Comparison of ENCODE assay signal across 2 cellular contexts in the genomic region with DNA sequence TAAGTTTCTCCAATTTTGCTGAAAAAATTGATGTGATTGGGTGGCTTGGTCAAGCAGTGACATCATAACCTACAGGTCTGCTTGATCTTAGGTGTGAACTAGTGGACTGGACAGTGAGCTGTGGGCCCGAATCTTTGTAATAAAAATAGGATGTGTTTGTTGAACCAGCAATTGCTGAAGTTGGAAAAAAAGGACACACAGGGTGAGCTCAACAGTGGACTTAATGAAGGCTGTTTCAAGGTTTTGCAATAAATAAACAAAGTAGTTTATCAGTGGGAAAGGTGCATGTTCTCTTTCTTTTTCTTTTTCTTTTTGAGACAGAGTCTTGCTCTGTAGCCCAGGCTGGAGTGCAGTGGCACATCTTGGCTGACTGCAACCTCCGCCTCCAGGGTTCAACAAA.
A peak's percentile ranks its signal among the peaks of the same experiment; 100 is the strongest.
TF ChIP-seq lines count a peak whose summit lies in the region.

No MANE protein-coding gene starts in this region.

TF ChIP-seq in liver, 16 proteins besides CTCF, POLR2A, EP300 and RAD21:
- TF ChIP-seq HNF4A (conservative IDR thresholded peaks at IDR 0.05) (peak; percentile 61 to 90), NR2F2 (IDR thresholded peaks at IDR 0.05) (no peak), GABPA (IDR thresholded peaks at IDR 0.05 in 1 of 2, conservative IDR thresholded peaks at IDR 0.05 in 1 of 2) (no peak), YY1 (IDR thresholded peaks at IDR 0.05) (peak; percentile 67), RXRA (IDR thresholded peaks at IDR 0.05) (peak; percentile 62 to 91), EGR1 (IDR thresholded peaks at IDR 0.05; ENCODE audit: low read depth in 2 of 2) (no peak), SP1 (IDR thresholded peaks at IDR 0.05) (peak; percentile 39), HNF4G (IDR thresholded peaks at IDR 0.05) (no peak), FOXA1 (IDR thresholded peaks at IDR 0.05) (peak; percentile 71), JUND (IDR thresholded peaks at IDR 0.05) (peak in 1 of 2 donors; percentile 88), TAF1 (conservative IDR thresholded peaks at IDR 0.05) (no peak), FOXA2 (IDR thresholded peaks at IDR 0.05) (peak; percentile 70)
- TF ChIP-seq, protein P1, sequence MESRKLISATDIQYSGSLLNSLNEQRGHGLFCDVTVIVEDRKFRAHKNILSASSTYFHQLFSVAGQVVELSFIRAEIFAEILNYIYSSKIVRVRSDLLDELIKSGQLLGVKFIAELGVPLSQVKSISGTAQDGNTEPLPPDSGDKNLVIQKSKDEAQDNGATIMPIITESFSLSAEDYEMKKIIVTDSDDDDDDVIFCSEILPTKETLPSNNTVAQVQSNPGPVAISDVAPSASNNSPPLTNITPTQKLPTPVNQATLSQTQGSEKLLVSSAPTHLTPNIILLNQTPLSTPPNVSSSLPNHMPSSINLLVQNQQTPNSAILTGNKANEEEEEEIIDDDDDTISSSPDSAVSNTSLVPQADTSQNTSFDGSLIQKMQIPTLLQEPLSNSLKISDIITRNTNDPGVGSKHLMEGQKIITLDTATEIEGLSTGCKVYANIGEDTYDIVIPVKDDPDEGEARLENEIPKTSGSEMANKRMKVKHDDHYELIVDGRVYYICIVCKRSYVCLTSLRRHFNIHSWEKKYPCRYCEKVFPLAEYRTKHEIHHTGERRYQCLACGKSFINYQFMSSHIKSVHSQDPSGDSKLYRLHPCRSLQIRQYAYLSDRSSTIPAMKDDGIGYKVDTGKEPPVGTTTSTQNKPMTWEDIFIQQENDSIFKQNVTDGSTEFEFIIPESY (IDR thresholded peaks at IDR 0.05) = peak; percentile 52
- TF ChIP-seq, protein P2, sequence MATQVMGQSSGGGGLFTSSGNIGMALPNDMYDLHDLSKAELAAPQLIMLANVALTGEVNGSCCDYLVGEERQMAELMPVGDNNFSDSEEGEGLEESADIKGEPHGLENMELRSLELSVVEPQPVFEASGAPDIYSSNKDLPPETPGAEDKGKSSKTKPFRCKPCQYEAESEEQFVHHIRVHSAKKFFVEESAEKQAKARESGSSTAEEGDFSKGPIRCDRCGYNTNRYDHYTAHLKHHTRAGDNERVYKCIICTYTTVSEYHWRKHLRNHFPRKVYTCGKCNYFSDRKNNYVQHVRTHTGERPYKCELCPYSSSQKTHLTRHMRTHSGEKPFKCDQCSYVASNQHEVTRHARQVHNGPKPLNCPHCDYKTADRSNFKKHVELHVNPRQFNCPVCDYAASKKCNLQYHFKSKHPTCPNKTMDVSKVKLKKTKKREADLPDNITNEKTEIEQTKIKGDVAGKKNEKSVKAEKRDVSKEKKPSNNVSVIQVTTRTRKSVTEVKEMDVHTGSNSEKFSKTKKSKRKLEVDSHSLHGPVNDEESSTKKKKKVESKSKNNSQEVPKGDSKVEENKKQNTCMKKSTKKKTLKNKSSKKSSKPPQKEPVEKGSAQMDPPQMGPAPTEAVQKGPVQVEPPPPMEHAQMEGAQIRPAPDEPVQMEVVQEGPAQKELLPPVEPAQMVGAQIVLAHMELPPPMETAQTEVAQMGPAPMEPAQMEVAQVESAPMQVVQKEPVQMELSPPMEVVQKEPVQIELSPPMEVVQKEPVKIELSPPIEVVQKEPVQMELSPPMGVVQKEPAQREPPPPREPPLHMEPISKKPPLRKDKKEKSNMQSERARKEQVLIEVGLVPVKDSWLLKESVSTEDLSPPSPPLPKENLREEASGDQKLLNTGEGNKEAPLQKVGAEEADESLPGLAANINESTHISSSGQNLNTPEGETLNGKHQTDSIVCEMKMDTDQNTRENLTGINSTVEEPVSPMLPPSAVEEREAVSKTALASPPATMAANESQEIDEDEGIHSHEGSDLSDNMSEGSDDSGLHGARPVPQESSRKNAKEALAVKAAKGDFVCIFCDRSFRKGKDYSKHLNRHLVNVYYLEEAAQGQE (IDR thresholded peaks at IDR 0.05) = peak; percentile 46
- TF ChIP-seq, protein P3, sequence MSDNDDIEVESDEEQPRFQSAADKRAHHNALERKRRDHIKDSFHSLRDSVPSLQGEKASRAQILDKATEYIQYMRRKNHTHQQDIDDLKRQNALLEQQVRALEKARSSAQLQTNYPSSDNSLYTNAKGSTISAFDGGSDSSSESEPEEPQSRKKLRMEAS (IDR thresholded peaks at IDR 0.05) = peak; percentile 61
- TF ChIP-seq, protein P4, sequence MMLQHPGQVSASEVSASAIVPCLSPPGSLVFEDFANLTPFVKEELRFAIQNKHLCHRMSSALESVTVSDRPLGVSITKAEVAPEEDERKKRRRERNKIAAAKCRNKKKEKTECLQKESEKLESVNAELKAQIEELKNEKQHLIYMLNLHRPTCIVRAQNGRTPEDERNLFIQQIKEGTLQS (IDR thresholded peaks at IDR 0.05) = no peak

TF ChIP-seq in HepG2, 621 proteins besides CTCF, POLR2A, EP300 and RAD21:
- TF ChIP-seq ZNF382 (CRISPR knock-in tag; IDR thresholded peaks at IDR 0.05; ENCODE audit: borderline replicate concordance) (no peak), CHCHD3 (CRISPR knock-in tag; IDR thresholded peaks at IDR 0.05) (no peak), ZNF569 (CRISPR knock-in tag; IDR thresholded peaks at IDR 0.05; ENCODE audit: borderline replicate concordance) (no peak), MLLT10 (CRISPR knock-in tag; IDR thresholded peaks at IDR 0.05) (no peak), ZNF746 (CRISPR knock-in tag; IDR thresholded peaks at IDR 0.05) (no peak), PPARG (CRISPR knock-in tag; conservative IDR thresholded peaks at IDR 0.05) (no peak), PITX1 (CRISPR knock-in tag; IDR thresholded peaks at IDR 0.05) (no peak), IKZF1 (IDR thresholded peaks at IDR 0.05) (no peak), ZNF570 (CRISPR knock-in tag; IDR thresholded peaks at IDR 0.05; ENCODE audit: borderline replicate concordance) (no peak), TBX3 (IDR thresholded peaks at IDR 0.05; ENCODE audit: borderline replicate concordance) (no peak), SNAPC2 (CRISPR knock-in tag; IDR thresholded peaks at IDR 0.05) (no peak), KMT2A (CRISPR knock-in tag; IDR thresholded peaks at IDR 0.05) (no peak), ZSCAN22 (CRISPR knock-in tag; IDR thresholded peaks at IDR 0.05) (no peak)
- TF ChIP-seq, protein P5, sequence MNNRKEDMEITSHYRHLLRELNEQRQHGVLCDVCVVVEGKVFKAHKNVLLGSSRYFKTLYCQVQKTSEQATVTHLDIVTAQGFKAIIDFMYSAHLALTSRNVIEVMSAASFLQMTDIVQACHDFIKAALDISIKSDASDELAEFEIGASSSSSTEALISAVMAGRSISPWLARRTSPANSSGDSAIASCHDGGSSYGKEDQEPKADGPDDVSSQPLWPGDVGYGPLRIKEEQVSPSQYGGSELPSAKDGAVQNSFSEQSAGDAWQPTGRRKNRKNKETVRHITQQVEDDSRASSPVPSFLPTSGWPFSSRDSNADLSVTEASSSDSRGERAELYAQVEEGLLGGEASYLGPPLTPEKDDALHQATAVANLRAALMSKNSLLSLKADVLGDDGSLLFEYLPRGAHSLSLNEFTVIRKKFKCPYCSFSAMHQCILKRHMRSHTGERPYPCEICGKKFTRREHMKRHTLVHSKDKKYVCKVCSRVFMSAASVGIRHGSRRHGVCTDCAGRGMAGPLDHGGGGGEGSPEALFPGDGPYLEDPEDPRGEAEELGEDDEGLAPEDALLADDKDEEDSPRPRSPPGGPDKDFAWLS (CRISPR knock-in tag; IDR thresholded peaks at IDR 0.05; ENCODE audit: borderline replicate concordance) = no peak
- TF ChIP-seq, protein P6, sequence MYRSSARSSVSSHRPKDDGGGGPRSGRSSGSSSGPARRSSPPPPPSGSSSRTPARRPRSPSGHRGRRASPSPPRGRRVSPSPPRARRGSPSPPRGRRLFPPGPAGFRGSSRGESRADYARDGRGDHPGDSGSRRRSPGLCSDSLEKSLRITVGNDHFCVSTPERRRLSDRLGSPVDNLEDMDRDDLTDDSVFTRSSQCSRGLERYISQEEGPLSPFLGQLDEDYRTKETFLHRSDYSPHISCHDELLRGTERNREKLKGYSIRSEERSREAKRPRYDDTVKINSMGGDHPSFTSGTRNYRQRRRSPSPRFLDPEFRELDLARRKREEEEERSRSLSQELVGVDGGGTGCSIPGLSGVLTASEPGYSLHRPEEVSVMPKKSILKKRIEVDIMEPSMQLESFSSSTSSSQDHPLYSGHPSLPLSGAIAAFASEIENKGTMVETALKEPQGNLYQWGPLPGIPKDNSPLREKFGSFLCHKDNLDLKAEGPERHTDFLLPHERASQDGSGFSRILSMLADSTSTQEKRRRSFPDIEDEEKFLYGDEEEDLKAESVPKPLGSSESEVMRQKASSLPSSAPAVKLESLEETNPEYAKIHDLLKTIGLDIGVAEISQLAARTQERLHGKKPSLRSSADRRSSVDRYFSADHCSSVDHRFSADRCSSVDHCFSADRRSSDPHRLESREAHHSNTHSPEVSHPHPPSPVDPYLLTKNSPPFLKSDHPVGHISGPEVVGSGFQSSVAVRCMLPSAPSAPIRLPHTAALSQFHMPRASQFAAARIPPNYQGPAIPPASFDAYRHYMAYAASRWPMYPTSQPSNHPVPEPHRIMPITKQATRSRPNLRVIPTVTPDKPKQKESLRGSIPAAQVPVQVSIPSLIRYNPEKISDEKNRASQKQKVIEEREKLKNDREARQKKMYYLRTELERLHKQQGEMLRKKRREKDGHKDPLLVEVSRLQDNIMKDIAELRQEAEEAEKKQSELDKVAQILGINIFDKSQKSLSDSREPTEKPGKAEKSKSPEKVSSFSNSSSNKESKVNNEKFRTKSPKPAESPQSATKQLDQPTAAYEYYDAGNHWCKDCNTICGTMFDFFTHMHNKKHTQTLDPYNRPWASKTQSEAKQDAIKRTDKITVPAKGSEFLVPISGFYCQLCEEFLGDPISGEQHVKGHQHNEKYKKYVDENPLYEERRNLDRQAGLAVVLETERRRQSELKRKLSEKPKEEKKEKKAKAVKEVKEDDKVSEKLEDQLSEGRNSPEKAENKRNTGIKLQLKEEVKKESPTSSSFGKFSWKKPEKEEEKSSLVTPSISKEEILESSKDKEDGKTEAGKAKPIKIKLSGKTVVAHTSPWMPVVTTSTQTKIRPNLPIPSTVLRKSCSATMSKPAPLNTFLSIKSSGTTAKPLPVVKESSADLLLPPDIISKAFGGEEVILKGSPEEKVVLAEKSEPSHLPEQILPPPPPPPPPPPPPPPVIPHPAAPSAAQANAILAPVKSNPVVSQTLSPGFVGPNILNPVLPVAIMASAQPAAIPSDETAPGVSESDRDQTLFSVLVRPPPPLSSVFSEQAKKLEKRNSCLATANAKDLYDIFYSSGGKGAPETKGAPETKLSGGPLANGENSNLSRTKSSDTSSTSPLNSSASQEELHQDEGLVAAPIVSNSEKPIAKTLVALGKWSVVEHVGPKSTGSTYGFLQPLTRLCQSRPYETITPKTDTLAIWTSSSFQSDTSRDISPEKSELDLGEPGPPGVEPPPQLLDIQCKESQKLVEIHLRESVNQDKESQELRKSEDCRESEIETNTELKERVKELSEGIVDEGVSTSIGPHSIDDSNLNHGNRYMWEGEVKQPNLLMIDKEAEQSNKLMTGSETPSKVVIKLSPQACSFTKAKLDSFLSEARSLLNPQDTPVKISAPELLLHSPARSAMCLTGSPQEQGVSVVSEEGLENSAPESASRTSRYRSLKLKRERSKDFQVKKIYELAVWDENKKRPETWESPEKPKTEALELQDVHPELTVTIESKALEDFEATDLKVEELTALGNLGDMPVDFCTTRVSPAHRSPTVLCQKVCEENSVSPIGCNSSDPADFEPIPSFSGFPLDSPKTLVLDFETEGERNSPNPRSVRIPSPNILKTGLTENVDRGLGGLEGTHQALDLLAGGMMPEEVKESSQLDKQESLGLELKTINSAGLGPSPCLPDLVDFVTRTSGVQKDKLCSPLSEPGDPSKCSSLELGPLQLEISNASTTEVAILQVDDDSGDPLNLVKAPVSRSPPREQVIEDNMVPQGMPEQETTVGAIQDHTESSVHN (CRISPR knock-in tag; IDR thresholded peaks at IDR 0.05) = no peak
- TF ChIP-seq, protein P7, sequence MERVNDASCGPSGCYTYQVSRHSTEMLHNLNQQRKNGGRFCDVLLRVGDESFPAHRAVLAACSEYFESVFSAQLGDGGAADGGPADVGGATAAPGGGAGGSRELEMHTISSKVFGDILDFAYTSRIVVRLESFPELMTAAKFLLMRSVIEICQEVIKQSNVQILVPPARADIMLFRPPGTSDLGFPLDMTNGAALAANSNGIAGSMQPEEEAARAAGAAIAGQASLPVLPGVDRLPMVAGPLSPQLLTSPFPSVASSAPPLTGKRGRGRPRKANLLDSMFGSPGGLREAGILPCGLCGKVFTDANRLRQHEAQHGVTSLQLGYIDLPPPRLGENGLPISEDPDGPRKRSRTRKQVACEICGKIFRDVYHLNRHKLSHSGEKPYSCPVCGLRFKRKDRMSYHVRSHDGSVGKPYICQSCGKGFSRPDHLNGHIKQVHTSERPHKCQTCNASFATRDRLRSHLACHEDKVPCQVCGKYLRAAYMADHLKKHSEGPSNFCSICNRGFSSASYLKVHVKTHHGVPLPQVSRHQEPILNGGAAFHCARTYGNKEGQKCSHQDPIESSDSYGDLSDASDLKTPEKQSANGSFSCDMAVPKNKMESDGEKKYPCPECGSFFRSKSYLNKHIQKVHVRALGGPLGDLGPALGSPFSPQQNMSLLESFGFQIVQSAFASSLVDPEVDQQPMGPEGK (CRISPR knock-in tag; IDR thresholded peaks at IDR 0.05) = no peak
TF ChIP-seq in HepG2: peak in this region for 0.
